In the genomic region with DNA sequence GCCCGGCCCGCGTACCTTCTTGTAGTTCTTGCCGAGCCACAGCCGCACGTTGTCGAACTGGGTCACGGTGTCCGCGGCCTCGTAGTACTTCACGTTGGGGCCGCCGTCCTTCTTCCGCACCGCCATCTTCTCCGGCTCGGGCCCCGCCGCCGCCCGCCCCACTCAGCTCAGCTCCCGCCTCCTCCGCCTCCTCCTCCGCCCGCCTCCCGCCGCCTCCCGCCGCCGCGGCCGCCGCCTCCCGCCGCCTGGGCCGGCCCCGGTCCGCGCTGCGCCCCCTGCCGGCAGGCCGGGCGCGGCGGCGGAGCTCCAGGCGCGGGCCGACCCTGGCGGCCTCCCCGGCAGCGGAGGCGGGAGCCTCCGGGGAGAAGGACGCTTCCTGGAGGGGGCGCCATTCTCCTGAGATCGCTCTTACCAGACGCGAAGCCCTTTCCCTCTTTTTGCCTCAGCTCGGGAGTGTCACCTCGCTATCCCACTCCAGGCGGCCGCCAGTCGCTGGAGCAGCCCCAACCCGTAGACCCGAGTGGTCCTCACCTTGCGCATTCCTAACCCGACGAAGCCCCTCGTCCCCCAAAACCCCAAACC, we compare ENCODE assay signal across 8 cellular contexts. TPM values are rescaled to one million over a fixed set of nuclear protein-coding genes. Genes with fewer than 3 reads are reported as not detected.
DNase-seq lines count a peak whose midpoint lies in the region; ATAC-seq and TF ChIP-seq lines count a peak whose summit lies in the region.

A gene (minus strand): TSS at position 148 of the 582 bp plus-strand sequence. CDS start 22 bp downstream, at position 126.

- peak within 1 kb of the TSS; percentile 96 for H3K27ac ChIP-seq in RWPE1

- H3K27ac Mint-ChIP-seq in nephron, result peak within 1 kb of the TSS; percentile 93 to 99 (median 99)

- no peaks in the 10 kb centered on the region for H3K9me3 Mint-ChIP-seq in nephron

- POLR2A ChIA-PET in RWPE1 (lab: Yijun Ruan, JAX; ENCODE audit: low non-redundant PET), result interaction anchor here (0.5 to 1.1 kb wide), 8 partner anchors 25 to 960 kb away, joined by 3 to 6 read pairs (median 4); a partner anchor contains a TSS

- peak; percentile 99 for TF ChIP-seq CTCF in RWPE1 (conservative IDR thresholded peaks at IDR 0.05; ENCODE audit: low read depth)
- TF ChIP-seq CTCF in fibroblast of the aortic adventitia (IDR thresholded peaks at IDR 0.05; ENCODE audit: insufficient read depth, low read length), result peak; percentile 64
- TF ChIP-seq CTCF in nephron (IDR thresholded peaks at IDR 0.05; ENCODE audit: unreplicated experiment in 3 of 3), result peak; percentile 66 to 79 (median 75)

- CTCF ChIA-PET in RWPE1 (lab: Yijun Ruan, JAX), result interaction anchor here (0.5 to 4.3 kb wide), 30 partner anchors 10 to 639 kb away, joined by 3 to 36 read pairs (median 5); a partner anchor contains a TSS

- peak; percentile 64 for ATAC-seq in GM21717 (IDR thresholded peaks at IDR 0.05; ENCODE audit: unreplicated experiment)
- ATAC-seq in stimulated activated naive CD8-positive, alpha-beta T cell treated with anti-CD3 and anti-CD28 coated beads, Interleukin-15, Interleukin-2, amounts not matched to agents 100 U/mL and 50 U/mL, for 24 hours, result peak; percentile 90

- H3K4me3 Mint-ChIP-seq in nephron, result peak within 1 kb of the TSS; percentile 96 to 99 (median 97)

- DNase-seq in DMS153 treated with DMSO at 0.1 percent for 48 hours (lab: John Stamatoyannopoulos, UW; ENCODE audit: unreplicated experiment) (peak; percentile 78), Kasumi-1 (lab: John Stamatoyannopoulos, UW) (peak; percentile 75 to 87), RWPE1 (ENCODE audit: low spot score) (peak; percentile 91), fibroblast of the aortic adventitia (ENCODE audit: low read depth) (peak; percentile 86)
- DNase-seq in activated T-helper 9 cell treated with anti-CD3 and anti-CD28 coated beads, Interleukin-2, amount 50 U/mL, for 16 hours (ENCODE audit: low read depth), result peak; percentile 81
- DNase-seq in stimulated activated naive CD8-positive, alpha-beta T cell treated with anti-CD3 and anti-CD28 coated beads, Interleukin-15, Interleukin-2, amounts not matched to agents 100 U/mL and 50 U/mL, for 24 hours, result peak; percentile 92

- peaks cover 20% of the 10 kb centered on the region for H3K4me1 Mint-ChIP-seq in nephron

- H3K36me3 Mint-ChIP-seq in nephron (ENCODE audit: low read depth), result peaks cover 20% of the 10 kb centered on the region

- no peaks in the 10 kb centered on the region for H3K27me3 Mint-ChIP-seq in nephron (ENCODE audit: low read depth)

- H3K4me3 ChIP-seq in fibroblast of the aortic adventitia (ENCODE audit: low read depth, low read length), result peak within 1 kb of the TSS; percentile 81

RNA-seq across cellular contexts. Expression of the gene that starts here (rescaled TPM):
- total RNA-seq in fibroblast of the aortic adventitia (ENCODE audit: low replicate concordance), result 69.4 and 222 TPM in 2 replicates

Comparison
In these comparisons a context has a peak if more than half of its experiments do, and no peak if none do; other contexts are left out.
1. Peak in every context shown above with its lines: DNase-seq, ATAC-seq, H3K4me3 ChIP-seq and H3K27ac ChIP-seq.